ENCODE assay signal across 10 cellular contexts in the genomic region with DNA sequence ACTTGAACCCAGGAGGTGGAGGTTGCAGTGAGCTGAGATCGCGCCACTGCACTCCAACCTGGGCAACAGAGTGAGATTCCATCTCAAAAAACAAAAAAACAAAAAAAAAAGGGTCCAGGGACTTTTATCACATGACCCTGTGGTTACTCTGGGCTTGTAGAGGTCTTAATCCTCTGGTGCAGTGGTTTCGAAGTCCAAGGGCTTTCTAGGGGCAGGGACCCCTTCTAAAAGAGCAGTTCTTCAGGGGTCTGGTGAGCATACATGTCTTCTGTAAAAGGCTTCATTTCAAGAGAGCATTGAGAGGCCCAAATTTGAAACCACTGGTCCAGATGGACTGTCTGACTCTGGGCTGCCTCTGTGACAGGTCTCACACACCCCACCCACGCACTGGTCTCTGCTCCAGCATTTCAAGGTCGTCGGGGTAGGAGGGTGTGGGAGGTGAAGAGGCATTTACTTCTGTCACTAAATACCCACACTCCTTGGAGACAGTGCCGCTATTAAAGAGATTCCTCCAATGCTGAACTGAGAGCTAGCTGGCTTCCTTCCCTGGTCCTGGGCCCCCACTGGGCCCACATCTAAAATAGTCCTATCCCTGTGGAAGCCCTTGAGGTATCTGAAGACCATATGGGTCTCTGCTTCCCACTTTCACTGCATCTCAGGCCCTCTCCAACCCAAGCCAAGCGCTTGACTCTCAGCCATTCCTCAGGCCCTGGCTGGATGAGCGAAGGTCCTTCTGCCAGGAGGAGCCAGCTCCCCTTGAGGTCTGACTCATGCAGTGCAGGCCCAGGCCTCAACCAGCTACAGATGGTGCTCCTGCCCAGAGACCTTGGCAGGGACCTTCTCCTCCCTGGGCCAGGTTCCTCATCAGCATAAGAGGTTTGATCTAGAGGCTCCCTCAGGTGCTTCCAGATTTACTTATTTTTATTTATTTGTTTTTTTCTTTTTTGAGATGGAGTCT. TPM values are rescaled to one million over a fixed set of nuclear protein-coding genes. Genes with fewer than 3 reads are reported as not detected.
DNase-seq lines count a peak whose midpoint lies in the region; ATAC-seq, FAIRE-seq and TF ChIP-seq lines count a peak whose summit lies in the region.
"Had no signal": no experiment of that assay in that cellular context is flagged by ENCODE, and none has a peak within 500 bp of the region (broad histone marks: within the 10 kb centered on the region; RNA-seq: fewer than 3 reads in every experiment).

No MANE protein-coding gene starts in this region.

- FAIRE-seq in HTR-8/SVneo (lab: Jason Lieb, UNC), result no peak
- FAIRE-seq: islet of Langerhans had no signal

- POLR2A ChIA-PET in HEK293T (lab: Yijun Ruan, JAX), result no interaction called here

- no peak for ATAC-seq in GM21360 (IDR thresholded peaks at IDR 0.05; ENCODE audit: unreplicated experiment)

- peak; percentile 24 for DNase-seq in DMS 273 treated with DMSO at 0.1 percent for 48 hours (lab: John Stamatoyannopoulos, UW)
- DNase-seq in HEK293T (ENCODE audit: extremely low spot score), result peak; percentile 39
- peak; percentile 50 for DNase-seq in amniotic epithelial cell (ENCODE audit: low read depth)
- DNase-seq in myocyte (ENCODE audit: low read depth), result peak; percentile 64
- DNase-seq in NCI-H1694 (lab: John Stamatoyannopoulos, UW), result no peak
- no peak for DNase-seq in NCI-H1105 treated with DMSO at 0.1 percent for 48 hours (lab: John Stamatoyannopoulos, UW)
- no peak for DNase-seq in HTR-8/SVneo (ENCODE audit: insufficient read length, low spot score)

- CTCF ChIA-PET in HEK293T (lab: Yijun Ruan, JAX), result no interaction called here

TF ChIP-seq in HEK293T, 16 proteins besides CTCF, POLR2A, EP300 and RAD21:
- no peak for TF ChIP-seq SP1 (IDR thresholded peaks at IDR 0.05)
- TF ChIP-seq FOXM1 (IDR thresholded peaks at IDR 0.05; ENCODE audit: borderline replicate concordance), result no peak
- no peak for TF ChIP-seq CTBP1 (IDR thresholded peaks at IDR 0.05; ENCODE audit: borderline replicate concordance)
- TF ChIP-seq, protein P1, sequence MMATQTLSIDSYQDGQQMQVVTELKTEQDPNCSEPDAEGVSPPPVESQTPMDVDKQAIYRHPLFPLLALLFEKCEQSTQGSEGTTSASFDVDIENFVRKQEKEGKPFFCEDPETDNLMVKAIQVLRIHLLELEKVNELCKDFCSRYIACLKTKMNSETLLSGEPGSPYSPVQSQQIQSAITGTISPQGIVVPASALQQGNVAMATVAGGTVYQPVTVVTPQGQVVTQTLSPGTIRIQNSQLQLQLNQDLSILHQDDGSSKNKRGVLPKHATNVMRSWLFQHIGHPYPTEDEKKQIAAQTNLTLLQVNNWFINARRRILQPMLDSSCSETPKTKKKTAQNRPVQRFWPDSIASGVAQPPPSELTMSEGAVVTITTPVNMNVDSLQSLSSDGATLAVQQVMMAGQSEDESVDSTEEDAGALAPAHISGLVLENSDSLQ (IDR thresholded peaks at IDR 0.05), result no peak
- TF ChIP-seq ELF4 (IDR thresholded peaks at IDR 0.05), result no peak
- no peak for TF ChIP-seq HDGF (IDR thresholded peaks at IDR 0.05; ENCODE audit: borderline replicate concordance)
- TF ChIP-seq NFRKB (IDR thresholded peaks at IDR 0.05), result no peak
- TF ChIP-seq FOXA1 (IDR thresholded peaks at IDR 0.05), result no peak
- no peak for TF ChIP-seq FOXK2 (IDR thresholded peaks at IDR 0.05)
- no peak for TF ChIP-seq ARNT (IDR thresholded peaks at IDR 0.05)
- no peak for TF ChIP-seq L3MBTL2 (conservative IDR thresholded peaks at IDR 0.05)
- no peak for TF ChIP-seq SUZ12 (IDR thresholded peaks at IDR 0.05)
- TF ChIP-seq TARDBP (IDR thresholded peaks at IDR 0.05), result no peak
- TF ChIP-seq BHLHE40 (IDR thresholded peaks at IDR 0.05; ENCODE audit: borderline replicate concordance), result no peak
- TF ChIP-seq ZNF384 (IDR thresholded peaks at IDR 0.05), result no peak
- no peak for TF ChIP-seq LEF1 (IDR thresholded peaks at IDR 0.05; ENCODE audit: borderline replicate concordance)

RNA-seq across cellular contexts. Expression of gene PAX8, which starts 44.8 kb away (rescaled TPM):
- total RNA-seq in myocyte, result 19.6 and 27.8 TPM in 2 replicates
- 38.9 TPM for polyA plus RNA-seq in myocyte (2012)
- total RNA-seq: SJSA1 had no signal

Comparison
In these comparisons a context has a peak if more than half of its experiments do, and no peak if none do; other contexts are left out.
1. DNase-seq: peak in DMS 273 treated with DMSO at 0.1 percent for 48 hours (single experiment), HEK293T (single experiment), amniotic epithelial cell (single experiment) and myocyte (single experiment); none in NCI-H1694 (single experiment), NCI-H1105 treated with DMSO at 0.1 percent for 48 hours (single experiment) and HTR-8/SVneo (single experiment).